ENCODE assay signal across 1 cellular context in the genomic region with DNA sequence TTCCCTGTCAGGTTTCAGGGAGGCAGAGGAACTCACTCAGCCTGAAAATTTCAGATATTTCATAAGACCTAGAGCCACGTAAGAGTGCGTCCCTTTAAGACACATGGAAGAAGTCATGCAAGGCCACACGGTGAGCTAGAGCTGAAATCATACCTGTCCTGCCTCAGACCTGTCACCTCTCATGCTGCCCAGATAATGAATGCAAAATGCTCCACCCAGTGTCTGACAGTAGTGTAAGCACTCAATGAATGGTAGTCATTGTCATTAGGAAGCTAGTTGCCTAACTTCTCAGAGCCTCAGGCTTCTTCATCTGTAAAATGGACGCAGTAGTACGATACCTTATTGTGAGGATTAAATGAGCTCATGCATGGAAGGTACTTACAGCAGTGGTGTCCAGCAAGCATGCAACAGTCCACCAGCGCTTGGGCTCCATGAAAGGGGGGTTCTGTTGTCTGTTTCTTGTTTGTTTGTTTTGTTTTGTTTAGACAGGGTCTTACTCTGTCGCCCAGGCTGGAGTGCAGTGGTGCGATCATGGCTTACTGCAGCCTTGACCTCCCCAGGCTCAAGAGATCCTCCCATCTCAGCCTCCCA.
TF ChIP-seq lines count a peak whose summit lies in the region.

No MANE protein-coding gene starts in this region.

TF ChIP-seq in K562, 482 proteins besides CTCF, POLR2A, EP300 and RAD21 (continued from another document and continues in another):
- TF ChIP-seq ATF2 (CRISPR knock-in tag; IDR thresholded peaks at IDR 0.05) (no peak), CSDE1 (IDR thresholded peaks at IDR 0.05) (no peak), SMARCA5 (IDR thresholded peaks at IDR 0.05) (peak; percentile 97), ARID4B (CRISPR knock-in tag; IDR thresholded peaks at IDR 0.05) (no peak; the same call in 1 of the 2 replicates), HDAC2 (IDR thresholded peaks at IDR 0.05) (peak; percentile 98), DPF2 (IDR thresholded peaks at IDR 0.05) (0 out of 2 replicates have a peak, but pooled peaks have one; percentile 20), BMI1 (IDR thresholded peaks at IDR 0.05; ENCODE audit: low read length) (no peak), CEBPB (tag; IDR thresholded peaks at IDR 0.05) (peak; percentile 87), POLR2B (IDR thresholded peaks at IDR 0.05; ENCODE audit: low read depth, partially characterized antibody) (no peak), TFAM (CRISPR knock-in tag; conservative IDR thresholded peaks at IDR 0.05) (no peak), SLC30A9 (CRISPR knock-in tag; IDR thresholded peaks at IDR 0.05) (no peak), NELFE (IDR thresholded peaks at IDR 0.05; ENCODE audit: insufficient read depth, insufficient read length) (no peak), ETS2 (tag; IDR thresholded peaks at IDR 0.05; ENCODE audit: borderline replicate concordance, poor library complexity, severe bottlenecking) (no peak), ZNF589 (CRISPR knock-in tag; IDR thresholded peaks at IDR 0.05; ENCODE audit: low read depth) (no peak), ZNF274 (IDR thresholded peaks at IDR 0.05; ENCODE audit: borderline replicate concordance, low read depth, low read length) (no peak), ZBTB5 (IDR thresholded peaks at IDR 0.05) (no peak), MECOM (CRISPR knock-in tag; IDR thresholded peaks at IDR 0.05) (no peak), ARNT (IDR thresholded peaks at IDR 0.05) (0 out of 4 replicates have a peak, but pooled peaks of 1 of the 2 experiments have one; percentile 64), HDGF (IDR thresholded peaks at IDR 0.05) (peak; percentile 87), CHD1 (IDR thresholded peaks at IDR 0.05; ENCODE audit: low read length) (no peak), ERF (CRISPR knock-in tag; IDR thresholded peaks at IDR 0.05) (no peak), CBX5 (IDR thresholded peaks at IDR 0.05; ENCODE audit: borderline replicate concordance, low read depth) (no peak), SNRNP70 (optimal IDR thresholded peaks at IDR 0.05; ENCODE audit: low read depth, low read length) (no peak), POLR2AphosphoS2 (IDR thresholded peaks at IDR 0.05; ENCODE audit: low read length) (no peak), PTBP1 (IDR thresholded peaks at IDR 0.05; ENCODE audit: low read depth, low read length) (peak; percentile 81; the same call in 1 of the 2 replicates), RBM39 (optimal IDR thresholded peaks at IDR 0.05; ENCODE audit: low read depth, low read length) (no peak), TRIM28 (IDR thresholded peaks at IDR 0.05) (no peak), CHD2 (IDR thresholded peaks at IDR 0.05; ENCODE audit: low read depth, low read length) (0 out of 2 replicates have a peak, but pooled peaks have one; percentile 16), ZNF354B (CRISPR knock-in tag; IDR thresholded peaks at IDR 0.05) (no peak), ZFP91 (CRISPR knock-in tag; IDR thresholded peaks at IDR 0.05) (peak; percentile 79), MTA3 (IDR thresholded peaks at IDR 0.05; ENCODE audit: borderline replicate concordance) (no peak), ESRRA (IDR thresholded peaks at IDR 0.05; ENCODE audit: borderline replicate concordance, low read depth) (0 out of 2 replicates have a peak, but pooled peaks have one; percentile 28), RBM25 (IDR thresholded peaks at IDR 0.05; ENCODE audit: low read depth, low read length, severe bottlenecking) (peak; percentile 97), ZBTB17 (CRISPR knock-in tag; IDR thresholded peaks at IDR 0.05) (no peak), TBP (optimal IDR thresholded peaks at IDR 0.05; ENCODE audit: low read depth, low read length) (peak; percentile 22), TEAD4 (IDR thresholded peaks at IDR 0.05; ENCODE audit: low read length) (no peak), TEAD4 (CRISPR knock-in tag; IDR thresholded peaks at IDR 0.05; ENCODE audit: borderline replicate concordance) (0 out of 2 replicates have a peak, but pooled peaks have one; percentile 49)
- TF ChIP-seq, protein P1, sequence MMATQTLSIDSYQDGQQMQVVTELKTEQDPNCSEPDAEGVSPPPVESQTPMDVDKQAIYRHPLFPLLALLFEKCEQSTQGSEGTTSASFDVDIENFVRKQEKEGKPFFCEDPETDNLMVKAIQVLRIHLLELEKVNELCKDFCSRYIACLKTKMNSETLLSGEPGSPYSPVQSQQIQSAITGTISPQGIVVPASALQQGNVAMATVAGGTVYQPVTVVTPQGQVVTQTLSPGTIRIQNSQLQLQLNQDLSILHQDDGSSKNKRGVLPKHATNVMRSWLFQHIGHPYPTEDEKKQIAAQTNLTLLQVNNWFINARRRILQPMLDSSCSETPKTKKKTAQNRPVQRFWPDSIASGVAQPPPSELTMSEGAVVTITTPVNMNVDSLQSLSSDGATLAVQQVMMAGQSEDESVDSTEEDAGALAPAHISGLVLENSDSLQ (IDR thresholded peaks at IDR 0.05): peak; percentile 44; the same call in 1 of the 2 replicates
- TF ChIP-seq, protein P2, sequence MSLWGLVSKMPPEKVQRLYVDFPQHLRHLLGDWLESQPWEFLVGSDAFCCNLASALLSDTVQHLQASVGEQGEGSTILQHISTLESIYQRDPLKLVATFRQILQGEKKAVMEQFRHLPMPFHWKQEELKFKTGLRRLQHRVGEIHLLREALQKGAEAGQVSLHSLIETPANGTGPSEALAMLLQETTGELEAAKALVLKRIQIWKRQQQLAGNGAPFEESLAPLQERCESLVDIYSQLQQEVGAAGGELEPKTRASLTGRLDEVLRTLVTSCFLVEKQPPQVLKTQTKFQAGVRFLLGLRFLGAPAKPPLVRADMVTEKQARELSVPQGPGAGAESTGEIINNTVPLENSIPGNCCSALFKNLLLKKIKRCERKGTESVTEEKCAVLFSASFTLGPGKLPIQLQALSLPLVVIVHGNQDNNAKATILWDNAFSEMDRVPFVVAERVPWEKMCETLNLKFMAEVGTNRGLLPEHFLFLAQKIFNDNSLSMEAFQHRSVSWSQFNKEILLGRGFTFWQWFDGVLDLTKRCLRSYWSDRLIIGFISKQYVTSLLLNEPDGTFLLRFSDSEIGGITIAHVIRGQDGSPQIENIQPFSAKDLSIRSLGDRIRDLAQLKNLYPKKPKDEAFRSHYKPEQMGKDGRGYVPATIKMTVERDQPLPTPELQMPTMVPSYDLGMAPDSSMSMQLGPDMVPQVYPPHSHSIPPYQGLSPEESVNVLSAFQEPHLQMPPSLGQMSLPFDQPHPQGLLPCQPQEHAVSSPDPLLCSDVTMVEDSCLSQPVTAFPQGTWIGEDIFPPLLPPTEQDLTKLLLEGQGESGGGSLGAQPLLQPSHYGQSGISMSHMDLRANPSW (CRISPR knock-in tag; IDR thresholded peaks at IDR 0.05): peak; percentile 91; the same call in 1 of the 2 replicates
- TF ChIP-seq, protein P3, sequence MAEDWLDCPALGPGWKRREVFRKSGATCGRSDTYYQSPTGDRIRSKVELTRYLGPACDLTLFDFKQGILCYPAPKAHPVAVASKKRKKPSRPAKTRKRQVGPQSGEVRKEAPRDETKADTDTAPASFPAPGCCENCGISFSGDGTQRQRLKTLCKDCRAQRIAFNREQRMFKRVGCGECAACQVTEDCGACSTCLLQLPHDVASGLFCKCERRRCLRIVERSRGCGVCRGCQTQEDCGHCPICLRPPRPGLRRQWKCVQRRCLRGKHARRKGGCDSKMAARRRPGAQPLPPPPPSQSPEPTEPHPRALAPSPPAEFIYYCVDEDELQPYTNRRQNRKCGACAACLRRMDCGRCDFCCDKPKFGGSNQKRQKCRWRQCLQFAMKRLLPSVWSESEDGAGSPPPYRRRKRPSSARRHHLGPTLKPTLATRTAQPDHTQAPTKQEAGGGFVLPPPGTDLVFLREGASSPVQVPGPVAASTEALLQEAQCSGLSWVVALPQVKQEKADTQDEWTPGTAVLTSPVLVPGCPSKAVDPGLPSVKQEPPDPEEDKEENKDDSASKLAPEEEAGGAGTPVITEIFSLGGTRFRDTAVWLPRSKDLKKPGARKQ (CRISPR knock-in tag; IDR thresholded peaks at IDR 0.05): 0 out of 2 replicates have a peak, but pooled peaks have one; percentile 75
- TF ChIP-seq, protein P4, sequence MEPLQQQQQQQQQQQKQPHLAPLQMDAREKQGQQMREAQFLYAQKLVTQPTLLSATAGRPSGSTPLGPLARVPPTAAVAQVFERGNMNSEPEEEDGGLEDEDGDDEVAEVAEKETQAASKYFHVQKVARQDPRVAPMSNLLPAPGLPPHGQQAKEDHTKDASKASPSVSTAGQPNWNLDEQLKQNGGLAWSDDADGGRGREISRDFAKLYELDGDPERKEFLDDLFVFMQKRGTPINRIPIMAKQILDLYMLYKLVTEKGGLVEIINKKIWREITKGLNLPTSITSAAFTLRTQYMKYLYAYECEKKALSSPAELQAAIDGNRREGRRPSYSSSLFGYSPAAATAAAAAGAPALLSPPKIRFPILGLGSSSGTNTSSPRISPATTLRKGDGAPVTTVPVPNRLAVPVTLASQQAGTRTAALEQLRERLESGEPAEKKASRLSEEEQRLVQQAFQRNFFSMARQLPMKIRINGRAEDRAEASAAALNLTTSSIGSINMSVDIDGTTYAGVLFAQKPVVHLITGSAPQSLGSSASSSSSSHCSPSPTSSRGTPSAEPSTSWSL (CRISPR knock-in tag; IDR thresholded peaks at IDR 0.05; ENCODE audit: borderline replicate concordance): no peak
